In genomic region chr20:53466279-53466678, GRCh38 we compare ENCODE assay signal across 41 cellular contexts.
"Had no signal": no experiment of that assay in that cellular context is flagged by ENCODE, and none has a peak within 500 bp of the region (broad histone marks: within the 10 kb centered on the region; RNA-seq: fewer than 3 reads in every experiment).

No MANE protein-coding gene starts in this region.

- ATAC-seq: activated naive CD4-positive, alpha-beta T cell treated with anti-CD3 and anti-CD28 coated beads, Interleukin-2, amount 50 U/mL, for 72 hours; activated naive CD8-positive, alpha-beta T cell treated with anti-CD3 and anti-CD28 coated beads, Interleukin-2, amount 50 U/mL, for 24 hours; activated T-cell treated with anti-CD3 and anti-CD28 coated beads, Interleukin-2, amount 50 U/mL, for 4 hours; activated T-cell treated with anti-CD3 and anti-CD28 coated beads, Interleukin-2, amount 50 U/mL, for 72 hours; activated T-helper 17 cell treated with anti-CD3 and anti-CD28 coated beads, Interleukin-2, amount 50 U/mL, for 72 hours; body of pancreas had no signal

- H3K4me3 Mint-ChIP-seq: activated naive CD4-positive, alpha-beta T cell treated with anti-CD3 and anti-CD28 coated beads for 36 hours; activated naive CD4-positive, alpha-beta T cell treated with anti-CD3 and anti-CD28 coated beads, Interleukin-2, amount 10 ng/mL, durations not matched to agents 7 days and 5 days; activated naive CD4-positive, alpha-beta T cell treated with anti-CD3 and anti-CD28 coated beads, Interleukin-2, amount 50 U/mL, for 24 hours; activated naive CD8-positive, alpha-beta T cell; activated naive CD8-positive, alpha-beta T cell treated with anti-CD3 and anti-CD28 coated beads for 36 hours; activated naive CD8-positive, alpha-beta T cell treated with anti-CD3 and anti-CD28 coated beads, Interleukin-2, amount 10 ng/mL, durations not matched to agents 7 days and 5 days; activated naive CD8-positive, alpha-beta T cell treated with anti-CD3 and anti-CD28 coated beads, Interleukin-2, amount 50 U/mL, for 24 hours; activated T-cell treated with anti-CD3 and anti-CD28 coated beads, Interleukin-2, amount 50 U/mL, for 24 hours; activated T-cell treated with anti-CD3 and anti-CD28 coated beads, Interleukin-2, amount 50 U/mL, for 4 hours; activated T-cell treated with anti-CD3 and anti-CD28 coated beads, Interleukin-2, amount 50 U/mL, for 72 hours; activated T-helper 1 cell treated with anti-CD3 and anti-CD28 coated beads, Interleukin-12 subunit alpha, Interleukin-12 subunit beta, Interleukin-2, Interleukin-4 antibody, amounts not matched to agents 30 ng/mL and 10 ng/mL and 1 ng/mL, durations not matched to agents 14 hours and 24 hours and 36 hours; activated T-helper 17 cell treated with anti-CD3 and anti-CD28 coated beads, Interleukin-2, amount 50 U/mL, for 72 hours; brain; central memory CD8-positive, alpha-beta T cell had no signal

- H3K4me1 Mint-ChIP-seq: activated naive CD4-positive, alpha-beta T cell treated with anti-CD3 and anti-CD28 coated beads, Interleukin-2, amount 10 ng/mL, durations not matched to agents 7 days and 5 days; activated naive CD4-positive, alpha-beta T cell treated with anti-CD3 and anti-CD28 coated beads, Interleukin-2, amount 50 U/mL, for 24 hours; activated naive CD8-positive, alpha-beta T cell treated with anti-CD3 and anti-CD28 coated beads for 36 hours; activated naive CD8-positive, alpha-beta T cell treated with anti-CD3 and anti-CD28 coated beads, Interleukin-2, amount 10 ng/mL, durations not matched to agents 7 days and 5 days; brain; central memory CD8-positive, alpha-beta T cell had no signal

- H3K4me3 ChIP-seq: adrenal gland, ascending aorta, body of pancreas, breast epithelium, cardiac muscle cell had no signal

- H3K27me3 ChIP-seq: adrenal gland, ascending aorta, body of pancreas, brain microvascular endothelial cell, breast epithelium, cardiac muscle cell had no signal

- FAIRE-seq: astrocyte, bronchial epithelial cell had no signal

- H3K4me1 ChIP-seq: adrenal gland, ascending aorta, body of pancreas, breast epithelium had no signal

- H3K36me3 ChIP-seq: adrenal gland, ascending aorta, brain microvascular endothelial cell, breast epithelium, cardiac muscle cell had no signal

- H3K36me3 Mint-ChIP-seq: activated naive CD4-positive, alpha-beta T cell treated with anti-CD3 and anti-CD28 coated beads, Interleukin-2, amount 10 ng/mL, durations not matched to agents 7 days and 5 days; activated naive CD8-positive, alpha-beta T cell; activated naive CD8-positive, alpha-beta T cell treated with anti-CD3 and anti-CD28 coated beads for 36 hours had no signal

- H3K27ac ChIP-seq: adrenal gland, ascending aorta, body of pancreas, brain microvascular endothelial cell, breast epithelium, cardiac muscle cell had no signal

- H3K27ac Mint-ChIP-seq: activated naive CD4-positive, alpha-beta T cell treated with anti-CD3 and anti-CD28 coated beads for 36 hours; activated naive CD4-positive, alpha-beta T cell treated with anti-CD3 and anti-CD28 coated beads, Interleukin-2, amount 10 ng/mL, durations not matched to agents 7 days and 5 days; activated naive CD4-positive, alpha-beta T cell treated with anti-CD3 and anti-CD28 coated beads, Interleukin-2, amount 50 U/mL, for 24 hours; activated naive CD4-positive, alpha-beta T cell treated with anti-CD3 and anti-CD28 coated beads, Interleukin-2, amount 50 U/mL, for 72 hours; activated naive CD8-positive, alpha-beta T cell; activated naive CD8-positive, alpha-beta T cell treated with anti-CD3 and anti-CD28 coated beads for 36 hours; activated naive CD8-positive, alpha-beta T cell treated with anti-CD3 and anti-CD28 coated beads, Interleukin-2, amount 10 ng/mL, durations not matched to agents 7 days and 5 days; activated naive CD8-positive, alpha-beta T cell treated with anti-CD3 and anti-CD28 coated beads, Interleukin-2, amount 50 U/mL, for 24 hours; activated T-cell treated with anti-CD3 and anti-CD28 coated beads, Interleukin-2, amount 50 U/mL, for 24 hours; activated T-cell treated with anti-CD3 and anti-CD28 coated beads, Interleukin-2, amount 50 U/mL, for 72 hours; activated T-helper 1 cell treated with anti-CD3 and anti-CD28 coated beads, Interleukin-12 subunit alpha, Interleukin-12 subunit beta, Interleukin-2, Interleukin-4 antibody, amounts not matched to agents 30 ng/mL and 10 ng/mL and 1 ng/mL, durations not matched to agents 14 hours and 24 hours and 36 hours; activated T-helper 17 cell treated with anti-CD3 and anti-CD28 coated beads, Interleukin-2, amount 50 U/mL, for 72 hours; activated T-helper 2 cell treated with anti-CD3 and anti-CD28 coated beads, Interferon-gamma antibody, Interleukin-2, Interleukin-4, amounts not matched to agents 10 μg/mL and 5 μg/mL and 100 μg/mL, durations not matched to agents 14 hours and 24 hours and 36 hours; brain had no signal

- H3K27me3 Mint-ChIP-seq: activated naive CD4-positive, alpha-beta T cell treated with anti-CD3 and anti-CD28 coated beads, Interleukin-2, amount 10 ng/mL, durations not matched to agents 7 days and 5 days; activated naive CD4-positive, alpha-beta T cell treated with anti-CD3 and anti-CD28 coated beads, Interleukin-2, amount 50 U/mL, for 24 hours; activated naive CD8-positive, alpha-beta T cell; activated naive CD8-positive, alpha-beta T cell treated with anti-CD3 and anti-CD28 coated beads for 36 hours; activated T-cell treated with anti-CD3 and anti-CD28 coated beads, Interleukin-2, amount 50 U/mL, for 24 hours; activated T-helper 17 cell treated with anti-CD3 and anti-CD28 coated beads, Interleukin-2, amount 50 U/mL, for 72 hours; brain had no signal

- H3K9me3 ChIP-seq: adrenal gland, ascending aorta, body of pancreas, breast epithelium had no signal

- H3K9me3 Mint-ChIP-seq: activated naive CD4-positive, alpha-beta T cell treated with anti-CD3 and anti-CD28 coated beads for 36 hours; activated naive CD4-positive, alpha-beta T cell treated with anti-CD3 and anti-CD28 coated beads, Interleukin-2, amount 50 U/mL, for 24 hours; activated naive CD8-positive, alpha-beta T cell treated with anti-CD3 and anti-CD28 coated beads, Interleukin-2, amount 50 U/mL, for 24 hours; activated T-cell treated with anti-CD3 and anti-CD28 coated beads, Interleukin-2, amount 50 U/mL, for 4 hours; activated T-cell treated with anti-CD3 and anti-CD28 coated beads, Interleukin-2, amount 50 U/mL, for 72 hours; central memory CD8-positive, alpha-beta T cell had no signal

- DNase-seq: activated effector memory CD4-positive, alpha-beta T cell treated with anti-CD3 and anti-CD28 coated beads, Interleukin-2, amount 50 U/mL, for 16 hours; activated effector memory CD4-positive, alpha-beta T cell treated with Interleukin-2 at 50 U/mL for 16 hours; activated gamma-delta T cell; activated gamma-delta T cell treated with Interleukin-2 at 50 U/mL for 16 hours; activated naive CD4-positive, alpha-beta T cell; activated naive CD4-positive, alpha-beta T cell treated with anti-CD3 and anti-CD28 coated beads for 36 hours; activated naive CD4-positive, alpha-beta T cell treated with anti-CD3 and anti-CD28 coated beads, Interleukin-2, amount 10 ng/mL, durations not matched to agents 7 days and 5 days; activated naive CD4-positive, alpha-beta T cell treated with anti-CD3 and anti-CD28 coated beads, Interleukin-2, amount 50 U/mL, for 16 hours; activated naive CD4-positive, alpha-beta T cell treated with Interleukin-2 at 50 U/mL for 16 hours; activated naive CD8-positive, alpha-beta T cell treated with anti-CD3 and anti-CD28 coated beads for 36 hours; activated naive CD8-positive, alpha-beta T cell treated with anti-CD3 and anti-CD28 coated beads, Interleukin-2, amount 10 ng/mL, durations not matched to agents 7 days and 5 days; activated naive CD8-positive, alpha-beta T cell treated with anti-CD3 and anti-CD28 coated beads, Interleukin-2, amount 50 U/mL, for 24 hours; activated T-cell treated with anti-CD3 and anti-CD28 coated beads for 4 hours; activated T-cell treated with anti-CD3 and anti-CD28 coated beads, Interleukin-2, amount 50 U/mL, for 1 hour; activated T-cell treated with anti-CD3 and anti-CD28 coated beads, Interleukin-2, amount 50 U/mL, for 24 hours; activated T-cell treated with anti-CD3 and anti-CD28 coated beads, Interleukin-2, amount 50 U/mL, for 4 hours; activated T-cell treated with anti-CD3 and anti-CD28 coated beads, Interleukin-2, amount 50 U/mL, for 48 hours; activated T-cell treated with anti-CD3 and anti-CD28 coated beads, Interleukin-2, amount 50 U/mL, for 72 hours; adrenal gland; amniotic stem cell; amygdala; anterior cingulate cortex; aorta; body of pancreas; brain microvascular endothelial cell; caudate nucleus; central memory CD4-positive, alpha-beta T cell; cerebellar nuclear complex had no signal
